Comparison of ENCODE assay signal across 34 cellular contexts in genomic region chr15:95148183-95148582, GRCh38.
DNase-seq lines count a peak whose midpoint lies in the region; ATAC-seq, FAIRE-seq and TF ChIP-seq lines count a peak whose summit lies in the region.
"Had no signal": no experiment of that assay in that cellular context is flagged by ENCODE, and none has a peak within 500 bp of the region (broad histone marks: within the 10 kb centered on the region; RNA-seq: fewer than 3 reads in every experiment).

No MANE protein-coding gene starts in this region.

- ATAC-seq in HepG2: no peak
- ATAC-seq in right lobe of liver: no peak
- no peak for ATAC-seq in WTC11
- ATAC-seq in K562: no peak
- no peak for ATAC-seq in GM19023 (IDR thresholded peaks at IDR 0.05; ENCODE audit: unreplicated experiment)
- ATAC-seq: A549; CD8-positive, alpha-beta T cell had no signal

- no peaks in the 10 kb centered on the region for H3K9me1 ChIP-seq in K562 (ENCODE audit: control insufficient read depth, insufficient read depth, low read length)

- no peaks in the 10 kb centered on the region for H3K36me3 ChIP-seq in HepG2 (replicated peaks in 1 of 2; ENCODE audit: control insufficient read depth in 1 of 2, insufficient read depth in 2 of 2, low read length in 2 of 2)
- no peaks in the 10 kb centered on the region for H3K36me3 ChIP-seq in right lobe of liver
- no peaks in the 10 kb centered on the region for H3K36me3 ChIP-seq in K562 (ENCODE audit: control insufficient read depth, insufficient read depth, low read length)
- H3K36me3 ChIP-seq: BE2C; BLaER1; BLaER1 treated with 17β-estradiol and CSF1 and Interleukin-3, amounts not matched to agents 10 nM and 100 nM had no signal

- H3K27me3 ChIP-seq in HepG2 (ENCODE audit: control insufficient read depth in 1 of 2, insufficient read depth in 2 of 2, low read length in 2 of 2) (no peaks in the 10 kb centered on the region), right lobe of liver (no peaks in the 10 kb centered on the region), K562 (ENCODE audit: control insufficient read depth in 2 of 2, insufficient read depth in 2 of 2, low read length in 2 of 2) (no peaks in the 10 kb centered on the region)
- H3K27me3 ChIP-seq: BE2C; BLaER1; BLaER1 treated with 17β-estradiol and CSF1 and Interleukin-3, amounts not matched to agents 10 nM and 100 nM had no signal

- FAIRE-seq in HepG2 (lab: Jason Lieb, UNC): no peak
- FAIRE-seq in K562 (lab: Jason Lieb, UNC): no peak
- FAIRE-seq: A204.1, A549, D721Med had no signal

- WGBS in HepG2 (ENCODE audit: low lambda C conversion rate): 7% methylated on average over 2 of the region's 2 CpGs
- WGBS in right lobe of liver (ENCODE audit: insufficient coverage, low coverage, low lambda C conversion rate, missing lambda C conversion rate): 56% methylated on average over 2 of the region's 2 CpGs
- WGBS in K562 (ENCODE audit: insufficient coverage, low coverage, missing lambda C conversion rate): 55% methylated on average over 2 of the region's 2 CpGs

- H3K9ac ChIP-seq in HepG2 (ENCODE audit: insufficient read depth, low read depth, low read length) (no peak overlapping the region), K562 (ENCODE audit: insufficient read depth in 1 of 2, low read depth in 2 of 2, low read length in 2 of 2) (no peak overlapping the region)
- H3K9ac ChIP-seq: BLaER1; BLaER1 treated with 17β-estradiol and CSF1 and Interleukin-3, amounts not matched to agents 10 nM and 100 nM had no signal

- no peaks in the 10 kb centered on the region for H3K4me1 ChIP-seq in HepG2 (ENCODE audit: insufficient read depth, low read length)
- no peaks in the 10 kb centered on the region for H3K4me1 ChIP-seq in right lobe of liver
- no peaks in the 10 kb centered on the region for H3K4me1 ChIP-seq in K562 (replicated peaks in 1 of 2; ENCODE audit: control insufficient read depth in 2 of 2, insufficient read depth in 2 of 2, low read length in 2 of 2)
- H3K4me1 ChIP-seq: A549; BE2C; BLaER1; BLaER1 treated with 17β-estradiol and CSF1 and Interleukin-3, amounts not matched to agents 10 nM and 100 nM; Caco-2 had no signal

- no peaks in the 10 kb centered on the region for H4K20me1 ChIP-seq in HepG2 (ENCODE audit: insufficient read depth, low read length)
- no peaks in the 10 kb centered on the region for H4K20me1 ChIP-seq in K562 (replicated peaks; ENCODE audit: control insufficient read depth, insufficient read depth, low read length)
- H4K20me1 ChIP-seq: BLaER1; BLaER1 treated with 17β-estradiol and CSF1 and Interleukin-3, amounts not matched to agents 10 nM and 100 nM had no signal

- H3K4me3 Mint-ChIP-seq in WTC11: no peak overlapping the region
- H3K4me3 Mint-ChIP-seq: B cell; CD14-positive monocyte; CD4-positive, alpha-beta memory T cell; CD4-positive, alpha-beta T cell; CD4-positive, CD25-positive, alpha-beta regulatory T cell; CD8-positive, alpha-beta memory T cell; CD8-positive, alpha-beta T cell had no signal

- no peak for TF ChIP-seq EP300 in HepG2 (IDR thresholded peaks at IDR 0.05; ENCODE audit: low read depth in 2 of 2, low read length in 2 of 2)
- no peak for TF ChIP-seq EP300 in HepG2 (CRISPR knock-in tag; IDR thresholded peaks at IDR 0.05; ENCODE audit: borderline replicate concordance)
- no peak for TF ChIP-seq EP300 in K562 (IDR thresholded peaks at IDR 0.05; ENCODE audit: low read length)

- POLR2A ChIA-PET in HepG2 (lab: Yijun Ruan, JAX) (no interaction called here), WTC11 (lab: Charles Lee) (no interaction called here), K562 (lab: Yijun Ruan, JAX) (no interaction called here)

- TF ChIP-seq POLR2A in HepG2 (IDR thresholded peaks at IDR 0.05; ENCODE audit: insufficient read depth in 1 of 2, low read depth in 2 of 2, low read length in 2 of 2): no peak
- no peak for TF ChIP-seq POLR2A in right lobe of liver (IDR thresholded peaks at IDR 0.05)
- no peak for TF ChIP-seq POLR2A in K562 (conservative IDR thresholded peaks at IDR 0.05)

- H3K9me3 ChIP-seq in HepG2 (ENCODE audit: low read length) (peaks cover 83% of the 10 kb centered on the region), right lobe of liver (no peaks in the 10 kb centered on the region), K562 (replicated peaks; ENCODE audit: control insufficient read depth, insufficient read depth, low read depth, low read length) (peaks cover 3% of the 10 kb centered on the region; the same call in 1 of the 2 replicates)
- H3K9me3 ChIP-seq: A549, BE2C, Caco-2 had no signal

- TF ChIP-seq CTCF in HepG2 (CRISPR knock-in tag; IDR thresholded peaks at IDR 0.05) (no peak), right lobe of liver (IDR thresholded peaks at IDR 0.05) (no peak), WTC11 (IDR thresholded peaks at IDR 0.05) (no peak), K562 (IDR thresholded peaks at IDR 0.05 in 2 of 3, conservative IDR thresholded peaks at IDR 0.05 in 1 of 3; ENCODE audit: insufficient read depth in 2 of 3, low read depth in 1 of 3, low read length in 3 of 3) (no peak)

- H3K4me1 Mint-ChIP-seq in WTC11: no peaks in the 10 kb centered on the region
- H3K4me1 Mint-ChIP-seq: B cell; CD14-positive monocyte; CD4-positive, alpha-beta memory T cell; CD4-positive, CD25-positive, alpha-beta regulatory T cell; CD8-positive, alpha-beta memory T cell had no signal

- no peak overlapping the region for H3K27ac Mint-ChIP-seq in WTC11
- H3K27ac Mint-ChIP-seq: B cell; CD4-positive, alpha-beta T cell; CD4-positive, CD25-positive, alpha-beta regulatory T cell; CD8-positive, alpha-beta memory T cell; CD8-positive, alpha-beta T cell had no signal

- peaks cover 19% of the 10 kb centered on the region for H3K9me3 Mint-ChIP-seq in WTC11
- H3K9me3 Mint-ChIP-seq: CD8-positive, alpha-beta T cell had no signal

- in situ Hi-C loops in HepG2 (cut with HindIII; ENCODE audit: extremely low pct_ligation_motif_present, low pct_unique_long_range_greater_than_20kb) (no loop called here), K562 (cut with MboI) (no loop called here)

- no TSS peak for BruUV-seq in HepG2 (replicated peaks; lab: Mats Ljungman, UMichigan)
- no TSS peak for BruUV-seq in K562 (replicated peaks; lab: Mats Ljungman, UMichigan)

- no peak overlapping the region for H3K4me2 ChIP-seq in HepG2 (ENCODE audit: low read depth, low read length)
- H3K4me2 ChIP-seq in K562 (ENCODE audit: insufficient read depth, low read length): no peak overlapping the region
- H3K4me2 ChIP-seq: A549; BLaER1; BLaER1 treated with 17β-estradiol and CSF1 and Interleukin-3, amounts not matched to agents 10 nM and 100 nM had no signal

- H3K79me2 ChIP-seq in HepG2 (ENCODE audit: insufficient read depth, low read length): no peaks in the 10 kb centered on the region
- no peaks in the 10 kb centered on the region for H3K79me2 ChIP-seq in K562 (ENCODE audit: control insufficient read depth, insufficient read depth, low read length)

- H2AFZ ChIP-seq in HepG2 (ENCODE audit: low read length) (no peak overlapping the region), K562 (ENCODE audit: low read depth, low read length) (no peak overlapping the region)

- intact Hi-C loops in HepG2 (cut with micrococcal nuclease; ENCODE audit: unreplicated experiment) (no loop called here), right lobe of liver (cut with DNase I) (no loop called here), K562 (cut with micrococcal nuclease) (no loop called here)

- H3K27me3 Mint-ChIP-seq in WTC11 (ENCODE audit: low read depth): no peaks in the 10 kb centered on the region
- H3K27me3 Mint-ChIP-seq: B cell; CD4-positive, alpha-beta memory T cell; CD4-positive, alpha-beta T cell; CD4-positive, CD25-positive, alpha-beta regulatory T cell had no signal

- TF ChIP-seq RAD21 in HepG2 (CRISPR knock-in tag; IDR thresholded peaks at IDR 0.05): no peak
- no peak for TF ChIP-seq RAD21 in K562 (CRISPR knock-in tag; conservative IDR thresholded peaks at IDR 0.05 in 1 of 2, IDR thresholded peaks at IDR 0.05 in 1 of 2)

- CTCF ChIA-PET in HepG2 (lab: Yijun Ruan, JAX; ENCODE audit: low intra/inter-chr PET ratio, low total read pairs): no interaction called here
- CTCF ChIA-PET in WTC11 (lab: Charles Lee): no interaction called here
- CTCF ChIA-PET in K562 (lab: Yijun Ruan, JAX; ENCODE audit: low intra/inter-chr PET ratio): no interaction called here

- H3K4me3 ChIP-seq in HepG2 (replicated peaks in 1 of 3; ENCODE audit: insufficient read depth in 1 of 3, low read depth in 2 of 3, low read length in 3 of 3): no peak overlapping the region
- no peak overlapping the region for H3K4me3 ChIP-seq in right lobe of liver
- no peak overlapping the region for H3K4me3 ChIP-seq in K562
- H3K4me3 ChIP-seq: A549; BLaER1; BLaER1 treated with 17β-estradiol and CSF1 and Interleukin-3, amounts not matched to agents 10 nM and 100 nM had no signal

- DNase-seq in HepG2 (ENCODE audit: low spot score) (no peak), right lobe of liver (no peak), WTC11 (ENCODE audit: low spot score) (no peak), K562 (ENCODE audit: extremely low read depth in 1 of 4, low spot score in 3 of 4) (no peak), DMS53 (lab: John Stamatoyannopoulos, UW) (no peak)
- DNase-seq: 8988T; ACHN; AML-193; BE2C; C1 segment of cervical spinal cord; Caco-2; Calu3; CD4-positive, alpha-beta memory T cell; CD4-positive, alpha-beta T cell; CD4-positive, CD25-positive, alpha-beta regulatory T cell; CD8-positive, alpha-beta memory T cell; CD8-positive, alpha-beta T cell; COR-L47; DMS 273 treated with DMSO at 0.1 percent for 48 hours; DMS153; DMS79; DMS79 treated with DMSO at 0.1 percent for 48 hours; DND-41; EL had no signal

- peaks cover 6% of the 10 kb centered on the region for H3K36me3 Mint-ChIP-seq in WTC11
- H3K36me3 Mint-ChIP-seq: CD14-positive monocyte; CD4-positive, alpha-beta memory T cell; CD4-positive, CD25-positive, alpha-beta regulatory T cell; CD8-positive, alpha-beta T cell had no signal

- H3K27ac ChIP-seq in HepG2 (ENCODE audit: extremely low read length, insufficient read depth, low read length) (no peak overlapping the region), right lobe of liver (no peak overlapping the region), K562 (ENCODE audit: extremely low read depth, low read depth, low read length) (no peak overlapping the region)
- H3K27ac ChIP-seq: 22Rv1; A549; BLaER1; BLaER1 treated with 17β-estradiol and CSF1 and Interleukin-3, amounts not matched to agents 10 nM and 100 nM; C4-2B had no signal

TF ChIP-seq in HepG2, 621 proteins besides CTCF, POLR2A, EP300 and RAD21 (continues in another document):
- no peak for TF ChIP-seq ZNF749 (CRISPR knock-in tag; IDR thresholded peaks at IDR 0.05; ENCODE audit: borderline replicate concordance)

TF ChIP-seq in K562, 482 proteins besides CTCF, POLR2A, EP300 and RAD21 (continues in another document):
- TF ChIP-seq NFIX (CRISPR knock-in tag; IDR thresholded peaks at IDR 0.05; ENCODE audit: low read depth): peak; percentile 82

Comparison
In these comparisons a context has a peak if more than half of its experiments do, and no peak if none do; other contexts are left out.
1. Of the 241 proteins assayed by ChIP-seq in both HepG2 and K562: peak only in HepG2: none; only in K562: NFIC and NFYB; in both: none; in neither: 239.